ENCODE assay signal across 8 cellular contexts in genomic region chr12:56484566-56484965, GRCh38. TPM values are rescaled to one million over a fixed set of nuclear protein-coding genes. Genes with fewer than 3 reads are reported as not detected.
"Had no signal": no experiment of that assay in that cellular context is flagged by ENCODE, and none has a peak within 500 bp of the region (broad histone marks: within the 10 kb centered on the region; RNA-seq: fewer than 3 reads in every experiment).

No MANE protein-coding gene starts in this region.

- H3K27ac ChIP-seq: HL-60 had no signal

- FAIRE-seq: HTR-8/SVneo, K562 had no signal

- H3K36me3 Mint-ChIP-seq: IgD-negative memory B cell had no signal

- ATAC-seq: K562 had no signal

- H3K27ac Mint-ChIP-seq: IgD-negative memory B cell had no signal

- DNase-seq: IMR-90, KBM-7, KG1 had no signal

- H3K4me3 ChIP-seq: K562 had no signal

RNA-seq across cellular contexts. Expression of gene GLS2, which starts 3.4 kb away (rescaled TPM):
- total RNA-seq: HT1080, K562 had no signal

RNA-seq across cellular contexts. Expression of gene MIP, which starts 30.1 kb away (rescaled TPM):
- total RNA-seq: HT1080, IMR-90 had no signal
- polyA plus RNA-seq: IgD-negative memory B cell, IMR-90 had no signal
